16 cellular contexts compared by ENCODE assay signal in the genomic region with DNA sequence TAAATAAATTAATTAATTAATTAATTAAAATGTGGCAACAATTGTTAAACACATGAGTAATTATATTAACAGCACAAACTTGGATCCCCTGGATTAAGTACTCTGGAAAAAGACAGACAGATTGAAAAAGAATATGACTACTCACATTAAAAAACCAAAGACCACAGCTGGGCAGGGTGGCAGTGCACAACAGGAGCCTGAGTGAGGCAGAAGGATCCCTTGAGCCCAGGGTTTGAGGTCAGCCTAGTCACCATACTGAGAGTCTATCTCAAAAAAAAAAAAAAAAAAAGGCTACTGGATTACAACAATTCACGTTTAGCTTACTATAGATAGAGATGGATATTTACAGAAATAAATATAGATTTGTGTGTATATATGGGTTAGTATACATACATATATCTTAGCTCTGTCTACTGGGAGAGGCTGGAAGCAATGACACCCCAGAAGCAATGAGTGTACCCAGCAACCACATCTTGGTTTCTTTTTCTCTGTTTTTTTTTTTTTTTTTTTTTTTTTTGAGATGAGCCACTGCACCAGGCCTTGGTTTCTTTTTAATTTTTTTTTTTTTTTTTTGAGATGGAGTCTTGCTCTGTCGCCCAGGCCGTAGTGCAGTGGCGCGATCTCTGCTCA. TPM values are rescaled to one million over a fixed set of nuclear protein-coding genes. Genes with fewer than 3 reads are reported as not detected.
DNase-seq lines count a peak whose midpoint lies in the region; ATAC-seq, FAIRE-seq and TF ChIP-seq lines count a peak whose summit lies in the region.
"Had no signal": no experiment of that assay in that cellular context is flagged by ENCODE, and none has a peak within 500 bp of the region (broad histone marks: within the 10 kb centered on the region; RNA-seq: fewer than 3 reads in every experiment).

No MANE protein-coding gene starts in this region.

- in situ Hi-C loops in GM12878 (cut with MboI), result no loop called here

- no peaks in the 10 kb centered on the region for H3K9me3 Mint-ChIP-seq in activated CD8-positive, alpha-beta memory T cell treated with anti-CD3 and anti-CD28 coated beads, Interleukin-2, amount 10 ng/mL, durations not matched to agents 7 days and 5 days (ENCODE audit: low read depth)
- H3K9me3 Mint-ChIP-seq in H9, result no peaks in the 10 kb centered on the region
- H3K9me3 Mint-ChIP-seq: HFFc6 had no signal

- RAD21 ChIA-PET in GM12878 (lab: Charles Lee; ENCODE audit: unreplicated experiment), result no interaction called here

- peak; percentile 93 for ATAC-seq in activated CD8-positive, alpha-beta memory T cell treated with anti-CD3 and anti-CD28 coated beads, Interleukin-2, amount 10 ng/mL, durations not matched to agents 7 days and 5 days
- peak; percentile 44 for ATAC-seq in GM12878
- ATAC-seq: K562 had no signal

- H3K56ac ChIP-seq in H9 (ENCODE audit: insufficient read length, low read depth, low read length), result no peak overlapping the region

- no peak overlapping the region for H4K8ac ChIP-seq in H9 (replicated peaks; ENCODE audit: insufficient read length, low read depth, low read length)

- no peaks in the 10 kb centered on the region for H3K9me3 ChIP-seq in H9 (ENCODE audit: control insufficient read depth, low read depth, low read length)
- H3K9me3 ChIP-seq in GM12878 (replicated peaks; ENCODE audit: control insufficient read depth, insufficient read depth, low read length), result no peaks in the 10 kb centered on the region
- H3K9me3 ChIP-seq in MG63, result no peaks in the 10 kb centered on the region

- no peak overlapping the region for H3K4me3 Mint-ChIP-seq in activated CD8-positive, alpha-beta memory T cell treated with anti-CD3 and anti-CD28 coated beads, Interleukin-2, amount 10 ng/mL, durations not matched to agents 7 days and 5 days
- no peak overlapping the region for H3K4me3 Mint-ChIP-seq in H9
- H3K4me3 Mint-ChIP-seq: HFFc6 had no signal

- intact Hi-C loops in GM12878 (cut with micrococcal nuclease; ENCODE audit: unreplicated experiment), result no loop called here

- H3K14ac ChIP-seq in H9 (ENCODE audit: insufficient read depth, low read length), result no peak overlapping the region

- no peaks in the 10 kb centered on the region for H3K79me1 ChIP-seq in H9 (ENCODE audit: insufficient read depth, low read depth, low read length, poor library complexity, severe bottlenecking)

- H4K20me1 ChIP-seq in H9 (ENCODE audit: control insufficient read depth, insufficient read depth, insufficient read length), result no peaks in the 10 kb centered on the region
- H4K20me1 ChIP-seq in GM12878 (ENCODE audit: control insufficient read depth, insufficient read depth), result no peaks in the 10 kb centered on the region

- H3K27ac ChIP-seq in H9 (ENCODE audit: insufficient read length, low read depth, low read length), result no peak overlapping the region
- H3K27ac ChIP-seq in GM12878 (ENCODE audit: control insufficient read depth, insufficient read depth), result no peak overlapping the region

- H3K4me2 ChIP-seq in H9 (ENCODE audit: insufficient read depth, insufficient read length, low read length), result no peak overlapping the region
- H3K4me2 ChIP-seq in GM12878 (ENCODE audit: control insufficient read depth, insufficient read depth), result no peak overlapping the region

- H3K27me3 Mint-ChIP-seq in activated CD8-positive, alpha-beta memory T cell treated with anti-CD3 and anti-CD28 coated beads, Interleukin-2, amount 10 ng/mL, durations not matched to agents 7 days and 5 days, result no peaks in the 10 kb centered on the region
- no peaks in the 10 kb centered on the region for H3K27me3 Mint-ChIP-seq in H9 (ENCODE audit: low read depth)

- H3T11ph ChIP-seq in H9 (ENCODE audit: low read length), result no peak overlapping the region

- no peak overlapping the region for H2AK5ac ChIP-seq in H9 (ENCODE audit: insufficient read length, low read length)

- no peak overlapping the region for H2BK20ac ChIP-seq in H9 (ENCODE audit: low read depth, low read length, poor library complexity, severe bottlenecking)

- FAIRE-seq in GM12878 (lab: Jason Lieb, UNC), result no peak
- FAIRE-seq: K562 had no signal

- H3K4ac ChIP-seq in H9 (ENCODE audit: low read depth, low read length), result no peak overlapping the region

- H2BK15ac ChIP-seq in H9 (ENCODE audit: low read depth, low read length), result no peak overlapping the region

- H3K23ac ChIP-seq in H9 (ENCODE audit: insufficient read length, low read depth, low read length), result no peak overlapping the region

- CTCF ChIA-PET in activated CD8-positive, alpha-beta memory T cell treated with anti-CD3 and anti-CD28 coated beads, Interleukin-2, amount 10 ng/mL, durations not matched to agents 7 days and 5 days (lab: Charles Lee), result interaction anchor here (0.6 to 2.0 kb wide), 4 partner anchors 10 to 444 kb away, joined by 3 to 11 read pairs (median 4); no protein-coding TSS in a partner anchor
- CTCF ChIA-PET in GM12878 (lab: Yijun Ruan, JAX), result interaction anchor here (1.0 kb wide), 1 partner anchor 10 kb away, joined by 3 read pairs; a partner anchor contains a TSS

- no peaks in the 10 kb centered on the region for H3K36me3 Mint-ChIP-seq in activated CD8-positive, alpha-beta memory T cell treated with anti-CD3 and anti-CD28 coated beads, Interleukin-2, amount 10 ng/mL, durations not matched to agents 7 days and 5 days
- no peaks in the 10 kb centered on the region for H3K36me3 Mint-ChIP-seq in H9 (ENCODE audit: insufficient read depth in 1 of 3, low read depth in 3 of 3)

- no peak overlapping the region for H2BK12ac ChIP-seq in H9 (ENCODE audit: insufficient read length, low read depth, low read length)

- H3K4me1 ChIP-seq in H9 (ENCODE audit: insufficient read depth, low read length) (no peaks in the 10 kb centered on the region), GM12878 (ENCODE audit: control insufficient read depth, insufficient read depth, low read length) (no peaks in the 10 kb centered on the region)

- SMC1A ChIA-PET in GM12878 (lab: Charles Lee; ENCODE audit: uncharacterized antibody, unreplicated experiment), result interaction anchor here (1.4 kb wide), 1 partner anchor 10 kb away, joined by 3 read pairs; no protein-coding TSS in a partner anchor

- no peaks in the 10 kb centered on the region for H3K23me2 ChIP-seq in H9 (ENCODE audit: insufficient read length, low read depth, low read length, poor library complexity, severe bottlenecking)

- H3K36me3 ChIP-seq in GM12878 (ENCODE audit: control insufficient read depth in 2 of 2, insufficient read depth in 2 of 2, low read length in 1 of 2), result no peaks in the 10 kb centered on the region
- H3K36me3 ChIP-seq in MG63, result no peaks in the 10 kb centered on the region

- no peak overlapping the region for H3K9ac ChIP-seq in H9 (ENCODE audit: extremely low read depth, insufficient read length, low read length)
- H3K9ac ChIP-seq in GM12878 (ENCODE audit: control insufficient read depth, insufficient read depth, low read length), result no peak overlapping the region

- DNase-seq in activated CD8-positive, alpha-beta memory T cell treated with anti-CD3 and anti-CD28 coated beads, Interleukin-2, amount 10 ng/mL, durations not matched to agents 7 days and 5 days, result peak; percentile 67
- DNase-seq in activated CD8-positive, alpha-beta memory T cell treated with anti-CD3 and anti-CD28 coated beads, Interleukin-2, amount 50 U/mL, for 4 hours, result no peak
- peak; percentile 13 for DNase-seq in H9
- DNase-seq in NB4 (ENCODE audit: low read depth), result peak; percentile 27
- DNase-seq in GM12878 (ENCODE audit: low read depth, low spot score), result no peak
- DNase-seq in MG63, result no peak
- DNase-seq in SHP77 treated with DMSO at 0.1 percent for 48 hours (lab: John Stamatoyannopoulos, UW), result no peak
- DNase-seq: ACHN, AML-193, EL, HFFc6, NCI-H1092 treated with DMSO at 0.1 percent for 48 hours, NCI-H2081 treated with DMSO at 0.1 percent for 48 hours, NCI-H510A treated with DMSO at 0.1 percent for 48 hours, NCI-H82 had no signal

- H3K4me3 ChIP-seq in NB4 (ENCODE audit: low read depth, low read length) (no peak overlapping the region), GM12878 (no peak overlapping the region), MG63 (no peak overlapping the region)
- H3K4me3 ChIP-seq: K562 had no signal

- no peak for TF ChIP-seq RAD21 in GM12878 (IDR thresholded peaks at IDR 0.05; ENCODE audit: insufficient read depth, low read depth, low read length)

- no peak for TF ChIP-seq EP300 in GM12878 (IDR thresholded peaks at IDR 0.05; ENCODE audit: borderline replicate concordance in 1 of 2, control insufficient read depth in 1 of 2, low read depth in 2 of 2, low read length in 2 of 2)

- no peak overlapping the region for H3K18ac ChIP-seq in H9 (ENCODE audit: insufficient read length, low read depth, low read length)

- peak overlapping the region; percentile 63 for H3K27ac Mint-ChIP-seq in activated CD8-positive, alpha-beta memory T cell treated with anti-CD3 and anti-CD28 coated beads, Interleukin-2, amount 10 ng/mL, durations not matched to agents 7 days and 5 days
- no peak overlapping the region for H3K27ac Mint-ChIP-seq in H9
- H3K27ac Mint-ChIP-seq: HFFc6 had no signal

- no TSS peak for BruUV-seq in GM12878 (replicated peaks; lab: Mats Ljungman, UMichigan)

- TF ChIP-seq POLR2A in NB4 (IDR thresholded peaks at IDR 0.05; ENCODE audit: extremely low read depth, insufficient read length) (no peak), GM12878 (IDR thresholded peaks at IDR 0.05; ENCODE audit: low read depth, low read length) (no peak)

- H2AFZ ChIP-seq in H9 (ENCODE audit: low read length) (no peak overlapping the region), GM12878 (ENCODE audit: control insufficient read depth, low read depth, low read length) (no peak overlapping the region)

- POLR2A ChIA-PET in GM12878 (lab: Charles Lee), result interaction anchor here (0.7 kb wide), 1 partner anchor 12 kb away, joined by 4 read pairs; no protein-coding TSS in a partner anchor

- H3K27me3 ChIP-seq in H9 (ENCODE audit: insufficient read depth, low read length) (no peaks in the 10 kb centered on the region), GM12878 (replicated peaks in 1 of 2; ENCODE audit: control insufficient read depth in 2 of 2, insufficient read depth in 2 of 2, low read length in 1 of 2) (no peaks in the 10 kb centered on the region), MG63 (no peaks in the 10 kb centered on the region)

- WGBS in H9 (ENCODE audit: extremely low coverage, insufficient read length, low lambda C conversion rate), result no CpG with 5 or more reads among the region's 5 CpGs
- WGBS in GM12878 (ENCODE audit: insufficient coverage, insufficient replicate concordance, low lambda C conversion rate, missing lambda C conversion rate), result 18% methylated on average over 1 of the region's 5 CpGs

- H3K79me2 ChIP-seq in H9 (ENCODE audit: insufficient read depth, low read length), result no peaks in the 10 kb centered on the region
- H3K79me2 ChIP-seq in GM12878 (ENCODE audit: control insufficient read depth, insufficient read depth, low read length), result no peaks in the 10 kb centered on the region

- no peak overlapping the region for H4K91ac ChIP-seq in H9 (ENCODE audit: insufficient read length, low read depth, low read length)

- no peak overlapping the region for H2BK120ac ChIP-seq in H9 (ENCODE audit: low read depth, low read length, poor library complexity, severe bottlenecking)

- H2BK5ac ChIP-seq in H9 (ENCODE audit: insufficient read length, low read length), result no peak overlapping the region

- peaks cover 8% of the 10 kb centered on the region for H3K4me1 Mint-ChIP-seq in activated CD8-positive, alpha-beta memory T cell treated with anti-CD3 and anti-CD28 coated beads, Interleukin-2, amount 10 ng/mL, durations not matched to agents 7 days and 5 days
- peaks cover 0 to 7% of the 10 kb centered on the region in 2 experiments; a peak in 1 of 4 replicates for H3K4me1 Mint-ChIP-seq in H9

- TF ChIP-seq CTCF in H9 (conservative IDR thresholded peaks at IDR 0.05) (no peak), NB4 (IDR thresholded peaks at IDR 0.05; ENCODE audit: low read depth, low read length) (no peak), GM12878 (IDR thresholded peaks at IDR 0.05 in 2 of 3, conservative IDR thresholded peaks at IDR 0.05 in 1 of 3; ENCODE audit: control insufficient read depth in 2 of 3, extremely low read depth in 1 of 3, insufficient read depth in 1 of 3, low read depth in 3 of 3, low read length in 3 of 3) (no peak)

- H4K5ac ChIP-seq in H9 (ENCODE audit: insufficient read length, low read depth, low read length), result no peak overlapping the region

RNA-seq across cellular contexts. Expression of a gene that starts 10.6 kb away (rescaled TPM):
- 10 to 100 TPM; 70.3 to 80.9 TPM for total RNA-seq in activated CD8-positive, alpha-beta memory T cell treated with anti-CD3 and anti-CD28 coated beads, Interleukin-2, amount 10 ng/mL, durations not matched to agents 7 days and 5 days
- total RNA-seq in H9 (2021) (38.5 and 39.5 TPM in 2 replicates), GM12878 (2014; rRNA removed) (19.2 and 23.9 TPM in 2 replicates), GM12878 (2014; rRNA removed; fragmentation: Illumina TruSeq; extraction: Trizol) (65.6 and 66.5 TPM in 2 replicates), GM12878 (2021) (47.9 and 48.8 TPM in 2 replicates)
- 66.0 and 67.3 TPM in 2 replicates for total RNA-seq in GM12878 (2013; cell fraction: nucleolus; rRNA removed)
- polyA plus RNA-seq in GM12878 (2011; ENCODE audit: low read depth), result 10.4 TPM
- polyA plus RNA-seq in GM12878 (2011; rRNA removed) (48.5 and 77.0 TPM in 2 replicates), GM12878 (2014; fragmentation: Illumina TruSeq; extraction: Trizol) (69.2 and 84.4 TPM in 2 replicates), GM12878 (2014; fragmentation: Nextera tagmentation; extraction: Ambion mirVana) (10 to 100 TPM; 25.5 to 32.0 TPM), GM12878 (2014; rRNA removed) (28.9 and 37.1 TPM in 2 replicates), GM12878 (2016; fragmentation: Nextera tagmentation; extraction: Ambion mirVana) (10 to 100 TPM; 23.7 to 26.1 TPM)
- polyA plus RNA-seq in GM12878 (2011; cell fraction: cytosol; rRNA removed), result 15.8 and 16.9 TPM in 2 replicates
- polyA plus RNA-seq in GM12878 (2011; cell fraction: nucleus; rRNA removed), result 24.0 and 30.2 TPM in 2 replicates
- polyA plus RNA-seq in GM12878 (2012), result 23.0 and 28.0 TPM in 2 replicates
- polyA minus RNA-seq in GM12878 (2011; rRNA and poly(A)+ RNA removed), result 23.7 and 32.4 TPM in 2 replicates
- 15.1 and 25.4 TPM in 2 replicates for polyA minus RNA-seq in GM12878 (2011; cell fraction: cytosol; rRNA and poly(A)+ RNA removed)
- polyA minus RNA-seq in GM12878 (2011; cell fraction: nucleus; rRNA and poly(A)+ RNA removed), result 7.1 and 13.9 TPM in 2 replicates
- 39.4 and 72.1 TPM in 2 replicates for total RNA-seq in MG63 (2014; rRNA removed; shearing (Covaris generic); ENCODE audit: low replicate concordance)

RNA-seq across cellular contexts. Expression of a gene that starts 24.7 kb away (rescaled TPM):
- 100 to 1,000 TPM in 1 of 2 experiments, 10 to 100 TPM in 1; 84.9 to 105 TPM for total RNA-seq in activated CD8-positive, alpha-beta memory T cell treated with anti-CD3 and anti-CD28 coated beads, Interleukin-2, amount 10 ng/mL, durations not matched to agents 7 days and 5 days
- total RNA-seq in H9 (2021), result 125 TPM in 2 replicates
- total RNA-seq in GM12878 (2013; cell fraction: nucleolus; rRNA removed), result 90.8 and 99.2 TPM in 2 replicates
- 47.4 and 65.7 TPM in 2 replicates for total RNA-seq in GM12878 (2014; rRNA removed)
- total RNA-seq in GM12878 (2014; rRNA removed; fragmentation: Illumina TruSeq; extraction: Trizol), result 69.4 and 69.9 TPM in 2 replicates
- 90.8 and 91.7 TPM in 2 replicates for total RNA-seq in GM12878 (2021)
- polyA plus RNA-seq in GM12878 (2011; ENCODE audit: low read depth), result 32.8 TPM
- 76.6 and 130 TPM in 2 replicates for polyA plus RNA-seq in GM12878 (2011; rRNA removed)
- polyA plus RNA-seq in GM12878 (2011; cell fraction: cytosol; rRNA removed), result 13.8 and 16.0 TPM in 2 replicates
- 40.8 and 55.5 TPM in 2 replicates for polyA plus RNA-seq in GM12878 (2011; cell fraction: nucleus; rRNA removed)
- polyA plus RNA-seq in GM12878 (2012), result 53.1 and 54.7 TPM in 2 replicates
- 59.3 and 69.8 TPM in 2 replicates for polyA plus RNA-seq in GM12878 (2014; fragmentation: Illumina TruSeq; extraction: Trizol)
- polyA plus RNA-seq in GM12878 (2014; fragmentation: Nextera tagmentation; extraction: Ambion mirVana), result 100 to 1,000 TPM; 134 to 137 TPM
- 59.8 and 70.2 TPM in 2 replicates for polyA plus RNA-seq in GM12878 (2014; rRNA removed)
- polyA plus RNA-seq in GM12878 (2016; fragmentation: Nextera tagmentation; extraction: Ambion mirVana), result 100 to 1,000 TPM; 136 to 138 TPM
- polyA minus RNA-seq in GM12878 (2011; rRNA and poly(A)+ RNA removed), result 12.7 and 20.3 TPM in 2 replicates
- polyA minus RNA-seq in GM12878 (2011; cell fraction: cytosol; rRNA and poly(A)+ RNA removed), result 11.1 and 17.2 TPM in 2 replicates
- polyA minus RNA-seq in GM12878 (2011; cell fraction: nucleus; rRNA and poly(A)+ RNA removed), result 8.8 and 15.8 TPM in 2 replicates
- total RNA-seq in MG63 (2014; rRNA removed; shearing (Covaris generic); ENCODE audit: low replicate concordance), result 106 and 146 TPM in 2 replicates

Comparison
In these comparisons a context has a peak if more than half of its experiments do, and no peak if none do; other contexts are left out.
1. DNase-seq: peak in activated CD8-positive, alpha-beta memory T cell treated with anti-CD3 and anti-CD28 coated beads, Interleukin-2, amount 10 ng/mL, durations not matched to agents 7 days and 5 days (single experiment), H9 (single experiment) and NB4 (single experiment); none in activated CD8-positive, alpha-beta memory T cell treated with anti-CD3 and anti-CD28 coated beads, Interleukin-2, amount 50 U/mL, for 4 hours (single experiment), GM12878 (single experiment), MG63 (single experiment) and SHP77 treated with DMSO at 0.1 percent for 48 hours (single experiment).